ENCODE assay signal across 1 cellular context in genomic region chr16:66751992-66752322, GRCh38.
TF ChIP-seq lines count a peak whose summit lies in the region.

No MANE protein-coding gene starts in this region.

TF ChIP-seq in IMR-90, 13 proteins besides CTCF, POLR2A, EP300 and RAD21 (continued from another document):
- TF ChIP-seq RFX5 (IDR thresholded peaks at IDR 0.05; ENCODE audit: low read depth, low read length) (no peak), SMC3 (IDR thresholded peaks at IDR 0.05; ENCODE audit: low read depth, low read length) (no peak), FOS (IDR thresholded peaks at IDR 0.05; ENCODE audit: low read depth, low read length) (no peak), ELK1 (IDR thresholded peaks at IDR 0.05; ENCODE audit: borderline replicate concordance, low read depth, low read length) (no peak), MXI1 (IDR thresholded peaks at IDR 0.05; ENCODE audit: borderline replicate concordance, low read depth, low read length) (no peak), USF2 (IDR thresholded peaks at IDR 0.05; ENCODE audit: low read depth, low read length) (no peak), MAFK (IDR thresholded peaks at IDR 0.05; ENCODE audit: low read depth, low read length) (no peak), RCOR1 (IDR thresholded peaks at IDR 0.05; ENCODE audit: insufficient replicate concordance, low read length) (no peak), BHLHE40 (IDR thresholded peaks at IDR 0.05; ENCODE audit: low read depth, low read length) (no peak), CHD1 (IDR thresholded peaks at IDR 0.05; ENCODE audit: low read depth, low read length) (no peak), CEBPB (IDR thresholded peaks at IDR 0.05; ENCODE audit: low read depth, low read length) (no peak)
